Comparison of ENCODE assay signal across 15 cellular contexts in genomic region chr7:662576-662975, GRCh38.
"Had no signal": no experiment of that assay in that cellular context is flagged by ENCODE, and none has a peak within 500 bp of the region (broad histone marks: within the 10 kb centered on the region; RNA-seq: fewer than 3 reads in every experiment).

No MANE protein-coding gene starts in this region.

- H3K27me3 ChIP-seq: brain microvascular endothelial cell, right atrium auricular region, suprapubic skin had no signal

- H3K4me3 Mint-ChIP-seq: activated naive CD4-positive, alpha-beta T cell treated with anti-CD3 and anti-CD28 coated beads, Interleukin-2, amount 10 ng/mL, durations not matched to agents 7 days and 5 days; immature natural killer cell; stimulated activated naive B cell treated with anti-CD40 and anti-IgM and Interleukin-4, amounts not matched to agents 10 μg/mL and 1 μg/mL and 100 μg/mL, for 72 hours; type B pancreatic cell had no signal

- H3K27ac ChIP-seq: brain microvascular endothelial cell, lower lobe of right lung, neutrophil, suprapubic skin, VCaP had no signal

- H3K9me3 ChIP-seq: lower lobe of right lung, neutrophil, right atrium auricular region, suprapubic skin had no signal

- H3K27ac Mint-ChIP-seq: stimulated activated naive B cell treated with anti-CD40 and anti-IgM and Interleukin-4, amounts not matched to agents 10 μg/mL and 1 μg/mL and 100 μg/mL, for 72 hours; type B pancreatic cell had no signal

- H3K36me3 ChIP-seq: lower lobe of right lung, neutrophil, right atrium auricular region, suprapubic skin had no signal

- ATAC-seq: esophagus mucosa; lower lobe of right lung; stimulated activated naive B cell treated with anti-CD40 and anti-IgM and Interleukin-4, amounts not matched to agents 10 μg/mL and 1 μg/mL and 100 μg/mL, for 72 hours had no signal

- H3K27me3 Mint-ChIP-seq: activated naive CD4-positive, alpha-beta T cell treated with anti-CD3 and anti-CD28 coated beads, Interleukin-2, amount 10 ng/mL, durations not matched to agents 7 days and 5 days; naive B cell; stimulated activated naive B cell treated with anti-CD40 and anti-IgM and Interleukin-4, amounts not matched to agents 10 μg/mL and 1 μg/mL and 100 μg/mL, for 72 hours; type B pancreatic cell had no signal

- H3K4me3 ChIP-seq: lower lobe of right lung, right atrium auricular region, suprapubic skin had no signal

- H3K36me3 Mint-ChIP-seq: immature natural killer cell had no signal

- H3K4me1 Mint-ChIP-seq: immature natural killer cell had no signal

- H3K9me3 Mint-ChIP-seq: immature natural killer cell, type B pancreatic cell had no signal

- DNase-seq: activated naive CD4-positive, alpha-beta T cell treated with anti-CD3 and anti-CD28 coated beads, Interleukin-2, amount 10 ng/mL, durations not matched to agents 7 days and 5 days; amygdala; brain microvascular endothelial cell; immature natural killer cell; lower lobe of right lung; naive B cell; stimulated activated CD4-positive, alpha-beta T cell treated with anti-CD3 and anti-CD28 coated beads, Interleukin-1b, Interleukin-23, amount 100 ng/mL, for 48 hours; stimulated activated naive B cell treated with anti-CD40 and anti-IgM and Interleukin-4, amounts not matched to agents 10 μg/mL and 1 μg/mL and 100 μg/mL, for 72 hours; T-helper 9 cell had no signal
